8 cellular contexts compared by ENCODE assay signal in the genomic region with DNA sequence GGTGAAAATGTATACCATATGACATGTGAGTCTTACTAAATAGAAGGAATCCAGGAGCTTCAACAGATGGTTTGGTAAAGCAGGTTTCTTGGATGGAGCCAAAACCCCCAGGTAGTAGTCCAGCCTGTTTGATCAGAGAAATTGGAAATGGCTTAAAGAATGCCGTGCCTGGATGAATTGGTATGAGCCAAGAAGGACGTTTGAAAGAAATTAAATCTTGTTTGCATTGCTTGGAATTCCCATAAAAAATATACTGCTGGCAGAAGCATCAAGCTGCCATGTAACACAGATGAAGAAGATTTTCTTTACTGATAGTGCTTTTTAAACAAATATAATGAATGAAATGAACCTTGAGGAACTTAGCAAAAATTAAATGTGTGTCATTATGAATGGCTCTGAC.
"Had no signal": no experiment of that assay in that cellular context is flagged by ENCODE, and none has a peak within 500 bp of the region (broad histone marks: within the 10 kb centered on the region; RNA-seq: fewer than 3 reads in every experiment).

No MANE protein-coding gene starts in this region.

- H3K9ac ChIP-seq: KMS-11 had no signal

- H2AFZ ChIP-seq: GM23338 had no signal

- FAIRE-seq: HepG2 had no signal

- H3K4me3 ChIP-seq: GM23338 had no signal

- ATAC-seq: GM23338, HepG2 had no signal

- H3K4me3 Mint-ChIP-seq: GM23338, H9, IgD-negative memory B cell had no signal

- DNase-seq: H9, HCEC 1CT, KBM-7 had no signal

- H3K36me3 Mint-ChIP-seq: IgD-negative memory B cell had no signal

- H3K4me2 ChIP-seq: GM23338, KMS-11 had no signal

- H3K27ac Mint-ChIP-seq: GM23338, H9, IgD-negative memory B cell had no signal

- H3K4me1 Mint-ChIP-seq: GM23338, H9, IgD-negative memory B cell had no signal

- H3K27ac ChIP-seq: HL-60, KMS-11 had no signal
